In the genomic region with DNA sequence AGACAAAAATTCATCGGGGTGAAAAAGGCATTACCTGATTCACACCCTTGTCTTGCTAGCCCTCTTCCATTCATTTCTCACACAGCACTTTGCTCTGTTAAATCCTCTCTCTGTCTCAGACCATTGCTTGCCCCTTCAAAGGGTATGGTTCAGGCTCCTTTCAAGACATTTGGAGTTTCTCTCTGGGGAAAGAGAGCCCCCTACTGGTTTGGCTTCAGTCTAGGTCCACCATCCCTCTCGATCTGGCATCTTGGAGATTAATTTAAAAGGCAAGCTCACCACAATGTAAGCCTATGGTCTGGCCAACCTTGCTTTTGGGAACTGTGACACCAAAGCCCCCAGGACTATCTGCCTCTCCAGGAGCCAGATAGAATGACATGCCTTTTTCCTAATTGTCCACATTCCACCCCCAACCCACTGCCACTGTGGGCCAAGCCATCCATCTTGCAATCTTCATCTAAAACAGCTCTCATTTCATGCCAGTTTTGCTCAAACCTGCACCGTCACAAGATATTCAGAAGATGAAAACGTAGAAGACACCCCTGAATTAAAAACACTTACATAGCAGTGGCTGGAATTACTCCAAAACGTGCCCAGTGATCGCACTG, we compare ENCODE assay signal across 9 cellular contexts.
A peak's percentile ranks its signal among the peaks of the same experiment; 100 is the strongest.
DNase-seq lines count a peak whose midpoint lies in the region; ATAC-seq, FAIRE-seq and TF ChIP-seq lines count a peak whose summit lies in the region.
"Had no signal": no experiment of that assay in that cellular context is flagged by ENCODE, and none has a peak within 500 bp of the region (broad histone marks: within the 10 kb centered on the region; RNA-seq: fewer than 3 reads in every experiment).

No MANE protein-coding gene starts in this region.

- H3K9me3 Mint-ChIP-seq in activated naive CD4-positive, alpha-beta T cell treated with anti-CD3 and anti-CD28 coated beads for 36 hours: no peaks in the 10 kb centered on the region
- peaks cover 0 to 2% (median 0%) of the 10 kb centered on the region in 5 experiments for H3K9me3 Mint-ChIP-seq in brain

- H3K27me3 ChIP-seq in OCI-LY1 (ENCODE audit: insufficient read depth, low read length): no peaks in the 10 kb centered on the region

- H3K27me3 Mint-ChIP-seq in activated naive CD4-positive, alpha-beta T cell treated with anti-CD3 and anti-CD28 coated beads for 36 hours (ENCODE audit: low read depth): no peaks in the 10 kb centered on the region
- no peaks in the 10 kb centered on the region for H3K27me3 Mint-ChIP-seq in brain

- H3K4me1 ChIP-seq in OCI-LY1 (ENCODE audit: insufficient read depth, low read length, severe bottlenecking): no peaks in the 10 kb centered on the region

- no peak overlapping the region for H3K4me2 ChIP-seq in OCI-LY1 (ENCODE audit: low read length)

- no peaks in the 10 kb centered on the region for H3K9me2 ChIP-seq in OCI-LY1 (ENCODE audit: low read depth, low read length)

- DNase-seq in activated naive CD4-positive, alpha-beta T cell treated with anti-CD3 and anti-CD28 coated beads for 36 hours: peak; percentile 62
- no peak for DNase-seq in activated naive CD4-positive, alpha-beta T cell treated with anti-CD3 and anti-CD28 coated beads, Interleukin-2, amount 50 U/mL, for 16 hours
- DNase-seq in HTR-8/SVneo (ENCODE audit: insufficient read length, low spot score) (peak; percentile 65), iris pigment epithelial cell (ENCODE audit: low read depth) (peak; percentile 51), stromal cell of bone marrow (ENCODE audit: low read depth) (peak; percentile 25)

- H3K4me3 Mint-ChIP-seq in activated naive CD4-positive, alpha-beta T cell treated with anti-CD3 and anti-CD28 coated beads for 36 hours: no peak overlapping the region
- H3K4me3 Mint-ChIP-seq in brain: peak overlapping the region in 2 of 5 experiments; percentile 52 to 65

- H3K4me3 ChIP-seq in OCI-LY1 (ENCODE audit: low read depth, low read length, poor library complexity, severe bottlenecking): no peak overlapping the region

- peak; percentile 92 for ATAC-seq in GM21723 (IDR thresholded peaks at IDR 0.05; ENCODE audit: unreplicated experiment)

- H2AFZ ChIP-seq in OCI-LY1 (ENCODE audit: low read length): no peak overlapping the region

- TF ChIP-seq CTCF in OCI-LY1 (IDR thresholded peaks at IDR 0.05; ENCODE audit: low read length): peak; percentile 79
- TF ChIP-seq CTCF in brain (conservative IDR thresholded peaks at IDR 0.05): peak; percentile 64 to 76

- no peaks in the 10 kb centered on the region for H3K79me2 ChIP-seq in OCI-LY1 (ENCODE audit: insufficient read depth, low read length)

- no peak overlapping the region for H3K9ac ChIP-seq in OCI-LY1 (ENCODE audit: low read length)

- no peaks in the 10 kb centered on the region; the same call in 1 of the 2 replicates for H3F3A ChIP-seq in OCI-LY1 (ENCODE audit: insufficient read depth, low read length)

- H3K36me3 Mint-ChIP-seq in activated naive CD4-positive, alpha-beta T cell treated with anti-CD3 and anti-CD28 coated beads for 36 hours (ENCODE audit: low read depth): peaks cover 13% of the 10 kb centered on the region
- H3K36me3 Mint-ChIP-seq in brain: peaks cover 8% of the 10 kb centered on the region

- no peak overlapping the region for H3K27ac Mint-ChIP-seq in activated naive CD4-positive, alpha-beta T cell treated with anti-CD3 and anti-CD28 coated beads for 36 hours
- H3K27ac Mint-ChIP-seq in brain: peak overlapping the region in 4 of 5 experiments; percentile 17 to 89 (median 50)

- CTCF ChIA-PET in activated naive CD4-positive, alpha-beta T cell treated with anti-CD3 and anti-CD28 coated beads for 36 hours (lab: Charles Lee): interaction anchor here (0.6 to 2.2 kb wide), 12 partner anchors 8 to 519 kb away, joined by 3 to 23 read pairs (median 3); no protein-coding TSS in a partner anchor

- no peaks in the 10 kb centered on the region for H3K4me1 Mint-ChIP-seq in activated naive CD4-positive, alpha-beta T cell treated with anti-CD3 and anti-CD28 coated beads for 36 hours (ENCODE audit: low read depth)
- H3K4me1 Mint-ChIP-seq in brain: peaks cover 8% of the 10 kb centered on the region

- H4K20me1 ChIP-seq in OCI-LY1 (ENCODE audit: insufficient read depth, low read length): no peaks in the 10 kb centered on the region

- H3K9me3 ChIP-seq in OCI-LY1 (ENCODE audit: low read length): no peaks in the 10 kb centered on the region

- H3K36me3 ChIP-seq in OCI-LY1 (ENCODE audit: insufficient read depth, low read length): peaks cover 12% of the 10 kb centered on the region

- FAIRE-seq in HTR-8/SVneo (lab: Jason Lieb, UNC): no peak

- intact Hi-C loops in activated naive CD4-positive, alpha-beta T cell treated with anti-CD3 and anti-CD28 coated beads for 36 hours (cut with micrococcal nuclease): loop anchor here (1.0 to 10.0 kb wide), 4 partner anchors 140 to 537 kb away; a partner anchor contains a TSS

- no peak overlapping the region for H3K27ac ChIP-seq in OCI-LY1 (ENCODE audit: low read depth, low read length, poor library complexity, severe bottlenecking)
- H3K27ac ChIP-seq: epithelial cell of prostate had no signal
